In genomic region chr5:17037751-17038150, GRCh38 we compare ENCODE assay signal across 31 cellular contexts.
A peak's percentile ranks its signal among the peaks of the same experiment; 100 is the strongest.
DNase-seq lines count a peak whose midpoint lies in the region; ATAC-seq, FAIRE-seq and TF ChIP-seq lines count a peak whose summit lies in the region.
"Had no signal": no experiment of that assay in that cellular context is flagged by ENCODE, and none has a peak within 500 bp of the region (broad histone marks: within the 10 kb centered on the region; RNA-seq: fewer than 3 reads in every experiment).

No MANE protein-coding gene starts in this region.

- peaks cover 5% of the 10 kb centered on the region for H3K4me1 ChIP-seq in left ventricle myocardium inferior
- H3K4me1 ChIP-seq in astrocyte (ENCODE audit: insufficient read depth, low read length): peaks cover 10% of the 10 kb centered on the region
- H3K4me1 ChIP-seq: BLaER1 treated with 17β-estradiol and CSF1 and Interleukin-3, amounts not matched to agents 10 nM and 100 nM; pancreas; stomach had no signal

- H2AFZ ChIP-seq in astrocyte (ENCODE audit: low read depth, low read length): no peak overlapping the region

- H3K27me3 ChIP-seq in left ventricle myocardium inferior (ENCODE audit: low read depth): no peaks in the 10 kb centered on the region
- H3K27me3 ChIP-seq in astrocyte (ENCODE audit: insufficient read depth, low read length): no peaks in the 10 kb centered on the region
- H3K27me3 ChIP-seq: BLaER1 treated with 17β-estradiol and CSF1 and Interleukin-3, amounts not matched to agents 10 nM and 100 nM; pancreas; stomach had no signal

- no peaks in the 10 kb centered on the region for H3K4me1 Mint-ChIP-seq in astrocyte (ENCODE audit: low read depth, unreplicated experiment)
- no peaks in the 10 kb centered on the region for H3K4me1 Mint-ChIP-seq in activated T-cell treated with anti-CD3 and anti-CD28 coated beads, Interleukin-2, amount 50 U/mL, for 24 hours (ENCODE audit: low read depth)

- intact Hi-C loops in left ventricle myocardium inferior (cut with micrococcal nuclease) (no loop called here), Right ventricle myocardium inferior (cut with DNase I) (no loop called here)

- H3K9ac ChIP-seq in astrocyte (ENCODE audit: low read length): no peak overlapping the region
- H3K9ac ChIP-seq: BLaER1 treated with 17β-estradiol and CSF1 and Interleukin-3, amounts not matched to agents 10 nM and 100 nM had no signal

- H3K9me3 Mint-ChIP-seq in astrocyte (ENCODE audit: unreplicated experiment): peaks cover 2% of the 10 kb centered on the region
- H3K9me3 Mint-ChIP-seq in activated T-cell treated with anti-CD3 and anti-CD28 coated beads, Interleukin-2, amount 50 U/mL, for 24 hours: peaks cover 2% of the 10 kb centered on the region
- H3K9me3 Mint-ChIP-seq: natural killer cell treated with Interleukin-12 subunit alpha and Interleukin-12 subunit beta and Interleukin-15 and Interleukin-18, amount 100 ng/mL, for 72 hours; T-helper 1 cell treated with Interleukin-12 subunit alpha and Interleukin-12 subunit beta and Interleukin-4 antibody, amounts not matched to agents 30 μg/mL and 1 μg/mL, for 36 hours had no signal

- no peaks in the 10 kb centered on the region for H3K27me3 Mint-ChIP-seq in astrocyte (ENCODE audit: low read depth, unreplicated experiment)
- no peaks in the 10 kb centered on the region for H3K27me3 Mint-ChIP-seq in activated T-cell treated with anti-CD3 and anti-CD28 coated beads, Interleukin-2, amount 50 U/mL, for 24 hours
- H3K27me3 Mint-ChIP-seq: effector memory CD8-positive, alpha-beta T cell; natural killer cell treated with Interleukin-12 subunit alpha and Interleukin-12 subunit beta and Interleukin-15 and Interleukin-18, amount 100 ng/mL, for 72 hours had no signal

- no peak for ATAC-seq in Right ventricle myocardium inferior
- no peak for ATAC-seq in HG02678 (IDR thresholded peaks at IDR 0.05; ENCODE audit: unreplicated experiment)
- ATAC-seq: effector memory CD8-positive, alpha-beta T cell; HCT116; natural killer cell treated with Interleukin-12 subunit alpha and Interleukin-12 subunit beta and Interleukin-15 and Interleukin-18, amount 100 ng/mL, for 72 hours; pancreas had no signal

- TF ChIP-seq CTCF in left ventricle myocardium inferior (IDR thresholded peaks at IDR 0.05; ENCODE audit: borderline replicate concordance) (no peak), astrocyte (IDR thresholded peaks at IDR 0.05; ENCODE audit: insufficient read depth, low read depth, low read length) (no peak)

- DNase-seq in left ventricle myocardium inferior (no peak), Right ventricle myocardium inferior (ENCODE audit: missing footprints) (no peak), astrocyte (ENCODE audit: low read depth) (peak; percentile 65), iris pigment epithelial cell (ENCODE audit: low read depth) (peak; percentile 48), substantia nigra (lab: John Stamatoyannopoulos, UW) (no peak), globus pallidus (ENCODE audit: low spot score) (no peak)
- DNase-seq in activated T-cell treated with anti-CD3 and anti-CD28 coated beads, Interleukin-2, amount 50 U/mL, for 24 hours: no peak
- DNase-seq: activated CD8-positive, alpha-beta memory T cell treated with anti-CD3 and anti-CD28 coated beads, Interleukin-2, amount 50 U/mL, for 48 hours; activated gamma-delta T cell treated with Interleukin-2 at 50 U/mL for 16 hours; cerebellar nuclear complex; effector memory CD8-positive, alpha-beta T cell; GDM1; hypothalamus; KBM-7; mesendoderm; NCI-H1048; NCI-H1930; NCI-H510A; pancreas; SHP77; stimulated activated CD4-positive, alpha-beta T cell treated with anti-CD3 and anti-CD28 coated beads, Interleukin-2, amount 100 ng/mL, for 48 hours; stomach had no signal

- H3K9me3 ChIP-seq in left ventricle myocardium inferior (replicated peaks): peaks cover 5% of the 10 kb centered on the region
- H3K9me3 ChIP-seq in astrocyte (ENCODE audit: insufficient read depth, low read depth, low read length): peaks cover 3% of the 10 kb centered on the region
- H3K9me3 ChIP-seq: pancreas, stomach had no signal

- no peak for FAIRE-seq in astrocyte (lab: Jason Lieb, UNC)
- FAIRE-seq: D721Med, keratinocyte, pancreas had no signal

- no peaks in the 10 kb centered on the region for H3K79me2 ChIP-seq in astrocyte (ENCODE audit: insufficient read depth, low read length)

- no peaks in the 10 kb centered on the region for H4K20me1 ChIP-seq in astrocyte (ENCODE audit: insufficient read depth, low read length)
- H4K20me1 ChIP-seq: BLaER1 treated with 17β-estradiol and CSF1 and Interleukin-3, amounts not matched to agents 10 nM and 100 nM had no signal

- H3K4me3 Mint-ChIP-seq in astrocyte (ENCODE audit: unreplicated experiment): no peak overlapping the region
- no peak overlapping the region for H3K4me3 Mint-ChIP-seq in activated T-cell treated with anti-CD3 and anti-CD28 coated beads, Interleukin-2, amount 50 U/mL, for 24 hours
- H3K4me3 Mint-ChIP-seq: effector memory CD8-positive, alpha-beta T cell; natural killer cell treated with Interleukin-12 subunit alpha and Interleukin-12 subunit beta and Interleukin-15 and Interleukin-18, amount 100 ng/mL, for 72 hours; T-helper 1 cell treated with Interleukin-12 subunit alpha and Interleukin-12 subunit beta and Interleukin-4 antibody, amounts not matched to agents 30 μg/mL and 1 μg/mL, for 36 hours had no signal

- H3K27ac Mint-ChIP-seq in astrocyte (ENCODE audit: unreplicated experiment): no peak overlapping the region
- no peak overlapping the region for H3K27ac Mint-ChIP-seq in activated T-cell treated with anti-CD3 and anti-CD28 coated beads, Interleukin-2, amount 50 U/mL, for 24 hours
- H3K27ac Mint-ChIP-seq: effector memory CD8-positive, alpha-beta T cell; natural killer cell treated with Interleukin-12 subunit alpha and Interleukin-12 subunit beta and Interleukin-15 and Interleukin-18, amount 100 ng/mL, for 72 hours; T-helper 1 cell treated with Interleukin-12 subunit alpha and Interleukin-12 subunit beta and Interleukin-4 antibody, amounts not matched to agents 30 μg/mL and 1 μg/mL, for 36 hours had no signal

- H3K36me3 ChIP-seq in left ventricle myocardium inferior: no peaks in the 10 kb centered on the region
- no peaks in the 10 kb centered on the region for H3K36me3 ChIP-seq in astrocyte (ENCODE audit: insufficient read depth, low read length)
- H3K36me3 ChIP-seq: BLaER1 treated with 17β-estradiol and CSF1 and Interleukin-3, amounts not matched to agents 10 nM and 100 nM; pancreas; stomach had no signal

- H3K4me2 ChIP-seq in astrocyte (ENCODE audit: low read length): peak overlapping the region; percentile 77
- H3K4me2 ChIP-seq: BLaER1 treated with 17β-estradiol and CSF1 and Interleukin-3, amounts not matched to agents 10 nM and 100 nM had no signal

- H3K4me3 ChIP-seq in left ventricle myocardium inferior (no peak overlapping the region), astrocyte (ENCODE audit: insufficient read depth, low read depth, low read length) (no peak overlapping the region)
- H3K4me3 ChIP-seq: BLaER1 treated with 17β-estradiol and CSF1 and Interleukin-3, amounts not matched to agents 10 nM and 100 nM; pancreas; skin epidermis; stomach had no signal

- peaks cover 1% of the 10 kb centered on the region for H3K36me3 Mint-ChIP-seq in astrocyte (ENCODE audit: low read depth, unreplicated experiment)
- no peaks in the 10 kb centered on the region for H3K36me3 Mint-ChIP-seq in activated T-cell treated with anti-CD3 and anti-CD28 coated beads, Interleukin-2, amount 50 U/mL, for 24 hours (ENCODE audit: low read depth)
- H3K36me3 Mint-ChIP-seq: natural killer cell treated with Interleukin-12 subunit alpha and Interleukin-12 subunit beta and Interleukin-15 and Interleukin-18, amount 100 ng/mL, for 72 hours had no signal

- H3K27ac ChIP-seq in left ventricle myocardium inferior (replicated peaks): peak overlapping the region; percentile 74
- peak overlapping the region; percentile 50 for H3K27ac ChIP-seq in astrocyte (ENCODE audit: low read depth, low read length)
- H3K27ac ChIP-seq in substantia nigra (ENCODE audit: low read depth, low read length, poor library complexity, severe bottlenecking): no peak overlapping the region
- H3K27ac ChIP-seq: BLaER1 treated with 17β-estradiol and CSF1 and Interleukin-3, amounts not matched to agents 10 nM and 100 nM; pancreas; stomach; VCaP had no signal

Comparison
In these comparisons a context has a peak if more than half of its experiments do, and no peak if none do; other contexts are left out.
1. DNase-seq: peak in astrocyte (single experiment) and iris pigment epithelial cell (single experiment); none in left ventricle myocardium inferior (single experiment), Right ventricle myocardium inferior (single experiment), substantia nigra (0 of 49), globus pallidus (single experiment) and activated T-cell treated with anti-CD3 and anti-CD28 coated beads, Interleukin-2, amount 50 U/mL, for 24 hours (single experiment).